In genomic region chr1:81330111-81330510, GRCh38 we compare ENCODE assay signal across 27 cellular contexts.
"Had no signal": no experiment of that assay in that cellular context is flagged by ENCODE, and none has a peak within 500 bp of the region (broad histone marks: within the 10 kb centered on the region; RNA-seq: fewer than 3 reads in every experiment).

No MANE protein-coding gene starts in this region.

- H3K36me3 ChIP-seq: MG63 had no signal

- DNase-seq: Karpas-422, Kasumi-1, MG63, MM.1S, MV-4-11, NCI-H1048, NCI-H1092, NCI-H1092 treated with DMSO at 0.1 percent for 48 hours, NCI-H1105, NCI-H1417 treated with DMSO at 0.1 percent for 48 hours, NCI-H1436, NCI-H1436 treated with DMSO at 0.1 percent for 48 hours, NCI-H1694, NCI-H187, NCI-H187 treated with DMSO at 0.1 percent for 48 hours, NCI-H1930, NCI-H2029, NCI-H2029 treated with DMSO at 0.1 percent for 48 hours, NCI-H2081 treated with DMSO at 0.1 percent for 48 hours, NCI-H2107, NCI-H2171, NCI-H2171 treated with DMSO at 0.1 percent for 48 hours, NCI-H2227 treated with DMSO at 0.1 percent for 48 hours, NCI-H226, NCI-H345, NCI-H510A, NCI-H510A treated with DMSO at 0.1 percent for 48 hours had no signal

- H3K9me3 ChIP-seq: MG63 had no signal

- H3K4me3 ChIP-seq: MG63 had no signal

- H3K27me3 ChIP-seq: MG63 had no signal
